8 cellular contexts compared by ENCODE assay signal in the genomic region with DNA sequence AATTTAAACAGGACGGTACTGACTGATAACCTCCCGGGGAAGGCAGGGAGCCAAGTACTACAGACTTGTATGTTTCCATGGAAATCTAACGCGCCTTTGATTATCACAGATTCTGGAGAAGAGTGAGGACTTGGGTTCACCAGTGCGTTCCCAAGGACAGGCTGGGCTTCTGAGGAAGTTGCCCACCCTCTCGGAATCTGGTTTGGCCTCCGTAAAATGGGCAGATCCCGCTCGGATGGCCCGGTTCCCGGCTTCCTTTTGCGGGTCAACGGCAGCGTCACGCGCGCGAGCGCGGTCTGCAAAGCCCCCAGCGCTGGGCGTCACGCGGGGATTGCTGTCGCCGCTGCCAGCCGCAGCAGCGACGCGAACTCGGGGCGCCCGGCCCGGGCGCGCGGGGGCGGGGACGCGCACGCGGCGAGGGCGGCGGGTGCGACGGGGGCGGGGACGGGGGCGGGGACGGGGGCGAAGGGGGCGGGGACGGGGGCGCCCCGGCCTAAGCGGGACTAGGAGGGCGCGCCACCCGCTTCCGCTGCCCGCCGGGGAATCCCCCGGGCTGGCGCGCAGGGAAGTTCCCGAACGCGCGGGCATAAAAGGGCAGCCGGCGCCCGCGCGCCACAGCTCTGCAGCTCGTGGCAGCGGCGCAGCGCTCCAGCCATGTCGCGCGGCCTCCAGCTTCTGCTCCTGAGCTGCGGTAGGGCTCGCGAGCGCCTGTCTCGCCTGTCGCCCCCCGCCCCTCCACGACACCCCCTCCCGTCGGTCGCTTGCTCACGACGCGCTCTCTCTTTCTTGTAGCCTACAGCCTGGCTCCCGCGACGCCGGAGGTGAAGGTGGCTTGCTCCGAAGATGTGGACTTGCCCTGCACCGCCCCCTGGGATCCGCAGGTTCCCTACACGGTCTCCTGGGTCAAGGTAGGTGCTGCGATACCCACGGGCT. TPM values are rescaled to one million over a fixed set of nuclear protein-coding genes. Genes with fewer than 3 reads are reported as not detected.
DNase-seq lines count a peak whose midpoint lies in the region; ATAC-seq and TF ChIP-seq lines count a peak whose summit lies in the region.

Gene CD83, plus strand, starts transcription at position 615 of the 933 bp plus-strand sequence. Its CDS starts 40 bp downstream, at position 655.

- H3K27me3 ChIP-seq in BE2C (peaks cover 7% of the 10 kb centered on the region; the same call in 1 of the 2 replicates), NT2/D1 (ENCODE audit: insufficient read depth, insufficient read length) (peaks cover 28% of the 10 kb centered on the region), esophagus (ENCODE audit: control insufficient read depth in 1 of 2, insufficient read depth in 2 of 2, low read length in 2 of 2) (no peaks in the 10 kb centered on the region)

- peak within 1 kb of the TSS; percentile 74 for H3K9ac ChIP-seq in NT2/D1 (ENCODE audit: insufficient read length, low read depth)

- TF ChIP-seq CTCF in BE2C (IDR thresholded peaks at IDR 0.05; ENCODE audit: low read depth, low read length): peak; percentile 5; the same call in 1 of the 2 replicates

- ATAC-seq in HG03280 (IDR thresholded peaks at IDR 0.05; ENCODE audit: unreplicated experiment): peak; percentile 67
- peak; percentile 88 for ATAC-seq in stimulated activated effector memory CD8-positive, alpha-beta T cell treated with anti-CD3 and anti-CD28 coated beads, Interleukin-12 subunit alpha, Interleukin-12 subunit beta, amount 100 ng/mL, for 72 hours

- H3K27ac Mint-ChIP-seq in stimulated activated effector memory CD8-positive, alpha-beta T cell treated with anti-CD3 and anti-CD28 coated beads, Interleukin-12 subunit alpha, Interleukin-12 subunit beta, amount 100 ng/mL, for 72 hours: peak within 1 kb of the TSS; percentile 97

- H3K9me3 Mint-ChIP-seq in stimulated activated effector memory CD8-positive, alpha-beta T cell treated with anti-CD3 and anti-CD28 coated beads, Interleukin-12 subunit alpha, Interleukin-12 subunit beta, amount 100 ng/mL, for 72 hours: no peaks in the 10 kb centered on the region

- in situ Hi-C loops in GM18951 (cut with MboI; ENCODE audit: low sequenced_read_pairs, unreplicated experiment): no loop called here

- no peaks in the 10 kb centered on the region for H3K36me3 ChIP-seq in BE2C
- no peaks in the 10 kb centered on the region for H3K36me3 ChIP-seq in NT2/D1 (ENCODE audit: insufficient read depth, insufficient read length, low read length)
- no peaks in the 10 kb centered on the region for H3K36me3 ChIP-seq in esophagus (ENCODE audit: control insufficient read depth in 2 of 2, insufficient read depth in 2 of 2, low read length in 1 of 2)

- peak within 1 kb of the TSS in 1 of 2 donors; percentile 54 for H3K27ac ChIP-seq in esophagus (ENCODE audit: low read depth in 2 of 2, low read length in 1 of 2)

- peak; percentile 97 for TF ChIP-seq POLR2A in GM18951 (IDR thresholded peaks at IDR 0.05; ENCODE audit: extremely low read depth, insufficient read depth, insufficient read length)

- DNase-seq in BE2C (peak; percentile 41), NT2/D1 (ENCODE audit: low read depth, low spot score) (no peak), activated T-cell treated with anti-CD3 and anti-CD28 coated beads for 1 hour (ENCODE audit: low read depth) (peak; percentile 78), myocyte (ENCODE audit: low read depth) (peak; percentile 44)
- DNase-seq in stimulated activated effector memory CD8-positive, alpha-beta T cell treated with anti-CD3 and anti-CD28 coated beads, Interleukin-12 subunit alpha, Interleukin-12 subunit beta, amount 100 ng/mL, for 72 hours (ENCODE audit: low spot score in 2 of 2): peak; percentile 73 to 85

- H3K4me3 ChIP-seq in BE2C (ENCODE audit: low read depth, low read length): peak within 1 kb of the TSS; percentile 66
- peak within 1 kb of the TSS; percentile 61 for H3K4me3 ChIP-seq in NT2/D1 (ENCODE audit: insufficient read length, low read depth)
- H3K4me3 ChIP-seq in esophagus (ENCODE audit: low read depth in 1 of 2, low read length in 2 of 2): peak within 1 kb of the TSS; percentile 58 to 66

- H3K36me3 Mint-ChIP-seq in stimulated activated effector memory CD8-positive, alpha-beta T cell treated with anti-CD3 and anti-CD28 coated beads, Interleukin-12 subunit alpha, Interleukin-12 subunit beta, amount 100 ng/mL, for 72 hours: peaks cover 49% of the 10 kb centered on the region

- H3K4me1 ChIP-seq in BE2C (no peaks in the 10 kb centered on the region), NT2/D1 (ENCODE audit: insufficient read depth, insufficient read length) (no peaks in the 10 kb centered on the region), esophagus (ENCODE audit: control insufficient read depth in 2 of 2, insufficient read depth in 2 of 2, low read length in 1 of 2) (peaks cover 2 to 5% of the 10 kb centered on the region in 2 donors)

- WGBS in esophagus, 2 donors: 1% methylated on average over 75 to 106 of the region's 106 CpGs

- H3K4me1 Mint-ChIP-seq in stimulated activated effector memory CD8-positive, alpha-beta T cell treated with anti-CD3 and anti-CD28 coated beads, Interleukin-12 subunit alpha, Interleukin-12 subunit beta, amount 100 ng/mL, for 72 hours: peaks cover 34% of the 10 kb centered on the region

- H3K9me3 ChIP-seq in BE2C (no peaks in the 10 kb centered on the region), NT2/D1 (ENCODE audit: insufficient read depth, low read length) (no peaks in the 10 kb centered on the region), esophagus (ENCODE audit: control insufficient read depth in 2 of 2, insufficient read depth in 1 of 2, low read depth in 1 of 2, low read length in 1 of 2) (no peaks in the 10 kb centered on the region)

- H3K4me3 Mint-ChIP-seq in stimulated activated effector memory CD8-positive, alpha-beta T cell treated with anti-CD3 and anti-CD28 coated beads, Interleukin-12 subunit alpha, Interleukin-12 subunit beta, amount 100 ng/mL, for 72 hours: peak within 1 kb of the TSS; percentile 98

RNA-seq across cellular contexts. Expression of gene CD83, which starts in this region (rescaled TPM):
- polyA plus RNA-seq in BE2C (2012; ENCODE audit: insufficient read depth, insufficient read length, low read depth): 0.25 TPM
- polyA plus RNA-seq in esophagus: 1 to 10 TPM; 1.2 to 1.5 TPM
- 0.16 and 0.37 TPM in 2 replicates for total RNA-seq in myocyte
- polyA plus RNA-seq in myocyte (2012): 0.29 TPM

Comparison
In these comparisons a context has a peak if more than half of its experiments do, and no peak if none do; other contexts are left out.
1. Peak in DNase-seq in myocyte; RNA of the gene not detected or under 1 TPM.